Comparison of ENCODE assay signal across 8 cellular contexts in genomic region chr20:53677447-53678314, GRCh38.
A peak's percentile ranks its signal among the peaks of the same experiment; 100 is the strongest.
DNase-seq lines count a peak whose midpoint lies in the region; ATAC-seq lines count a peak whose summit lies in the region.

No MANE protein-coding gene starts in this region.

- H3K56ac ChIP-seq in mesendoderm (ENCODE audit: low read length), result peak overlapping the region; percentile 64

- no peaks in the 10 kb centered on the region for H4K20me1 ChIP-seq in BLaER1 treated with 17β-estradiol and CSF1 and Interleukin-3, amounts not matched to agents 10 nM and 100 nM

- WGBS in mesendoderm (ENCODE audit: extremely low coverage, insufficient coverage, low lambda C conversion rate), result no CpG with 5 or more reads among the region's 12 CpGs

- no peak overlapping the region for H3K4ac ChIP-seq in mesendoderm (ENCODE audit: low read depth, low read length)

- no peak overlapping the region for H2BK15ac ChIP-seq in mesendoderm (replicated peaks; ENCODE audit: low read depth)

- H2BK120ac ChIP-seq in mesendoderm (ENCODE audit: low read depth, low read length), result no peak overlapping the region

- peak overlapping the region in 5 of 10 experiments; percentile 4 to 46 (median 21); a peak in 7 of 20 replicates for H3K4me3 ChIP-seq in BLaER1 treated with 17β-estradiol and CSF1 and Interleukin-3, amounts not matched to agents 10 nM and 100 nM
- H3K4me3 ChIP-seq in adipocyte (ENCODE audit: low read length) (no peak overlapping the region), mesendoderm (ENCODE audit: low read length) (no peak overlapping the region)

- peak overlapping the region; percentile 61 to 91 (median 74) for H3K4me2 ChIP-seq in BLaER1 treated with 17β-estradiol and CSF1 and Interleukin-3, amounts not matched to agents 10 nM and 100 nM
- H3K4me2 ChIP-seq in mesendoderm (ENCODE audit: low read length), result no peak overlapping the region

- H3K36me3 ChIP-seq in BLaER1 treated with 17β-estradiol and CSF1 and Interleukin-3, amounts not matched to agents 10 nM and 100 nM, result no peaks in the 10 kb centered on the region
- H3K36me3 ChIP-seq in adipocyte (ENCODE audit: control insufficient read depth, insufficient read depth, low read length, severe bottlenecking), result no peaks in the 10 kb centered on the region
- H3K36me3 ChIP-seq in mesendoderm (ENCODE audit: control insufficient read depth, insufficient read depth, low read length), result no peaks in the 10 kb centered on the region

- peak overlapping the region; percentile 6 to 71 (median 54); a peak in 19 of 22 replicates for H3K9ac ChIP-seq in BLaER1 treated with 17β-estradiol and CSF1 and Interleukin-3, amounts not matched to agents 10 nM and 100 nM
- H3K9ac ChIP-seq in adipocyte (ENCODE audit: low read length) (no peak overlapping the region), mesendoderm (ENCODE audit: low read length) (no peak overlapping the region)

- DNase-seq in NCI-H82 treated with DMSO at 0.1 percent for 48 hours (lab: John Stamatoyannopoulos, UW; ENCODE audit: unreplicated experiment) (peak; percentile 33), adipocyte (ENCODE audit: low read depth) (peak; percentile 64), mesendoderm (peak; percentile 73), NCI-H2107 (lab: John Stamatoyannopoulos, UW) (no peak), middle frontal gyrus (ENCODE audit: extremely low spot score, low spot score) (no peak), SW 1271 (lab: John Stamatoyannopoulos, UW) (no peak)

- no peaks in the 10 kb centered on the region for H3K79me1 ChIP-seq in mesendoderm (ENCODE audit: low read length)

- H3K23ac ChIP-seq in mesendoderm (ENCODE audit: low read length), result no peak overlapping the region

- no peaks in the 10 kb centered on the region for H3K9me3 ChIP-seq in BLaER1 treated with 17β-estradiol and CSF1 and Interleukin-3, amounts not matched to agents 10 nM and 100 nM (replicated peaks in 1 of 11)
- no peaks in the 10 kb centered on the region for H3K9me3 ChIP-seq in adipocyte (ENCODE audit: control insufficient read depth, low read length)

- H2BK5ac ChIP-seq in mesendoderm (ENCODE audit: low read length), result no peak overlapping the region

- H4K5ac ChIP-seq in mesendoderm (ENCODE audit: low read length), result no peak overlapping the region

- peaks cover 32 to 66% (median 47%) of the 10 kb centered on the region in 10 experiments for H3K4me1 ChIP-seq in BLaER1 treated with 17β-estradiol and CSF1 and Interleukin-3, amounts not matched to agents 10 nM and 100 nM
- H3K4me1 ChIP-seq in adipocyte (ENCODE audit: control insufficient read depth, insufficient read depth, low read length) (peaks cover 26% of the 10 kb centered on the region), mesendoderm (ENCODE audit: control insufficient read depth, low read depth, low read length) (peaks cover 10% of the 10 kb centered on the region)

- H3K27ac ChIP-seq in BLaER1 treated with 17β-estradiol and CSF1 and Interleukin-3, amounts not matched to agents 10 nM and 100 nM, result peak overlapping the region; percentile 48 to 87 (median 78); a peak in 21 of 22 replicates
- H3K27ac ChIP-seq in mesendoderm (ENCODE audit: low read depth, low read length), result no peak overlapping the region

- H3K27me3 ChIP-seq in BLaER1 treated with 17β-estradiol and CSF1 and Interleukin-3, amounts not matched to agents 10 nM and 100 nM, result no peaks in the 10 kb centered on the region
- H3K27me3 ChIP-seq in adipocyte (replicated peaks; ENCODE audit: control insufficient read depth, insufficient read depth, low read length) (no peaks in the 10 kb centered on the region), mesendoderm (ENCODE audit: insufficient read depth, low read length, poor library complexity) (no peaks in the 10 kb centered on the region)

- ATAC-seq in HG02623 (IDR thresholded peaks at IDR 0.05; ENCODE audit: unreplicated experiment), result no peak

- no peaks in the 10 kb centered on the region for H3K79me2 ChIP-seq in mesendoderm (ENCODE audit: control insufficient read depth, insufficient read depth, low read length)

- H4K8ac ChIP-seq in mesendoderm (ENCODE audit: low read depth, low read length), result no peak overlapping the region

- H2AK5ac ChIP-seq in mesendoderm (ENCODE audit: low read length), result no peak overlapping the region

- peak overlapping the region; percentile 80 for H3K18ac ChIP-seq in mesendoderm (ENCODE audit: low read length)

Comparison
In these comparisons a context has a peak if more than half of its experiments do, and no peak if none do; other contexts are left out.
1. H3K9ac ChIP-seq: peak in BLaER1 treated with 17β-estradiol and CSF1 and Interleukin-3, amounts not matched to agents 10 nM and 100 nM (11 of 11); none in adipocyte (single experiment) and mesendoderm (single experiment).
2. DNase-seq: peak in NCI-H82 treated with DMSO at 0.1 percent for 48 hours (single experiment), adipocyte (single experiment) and mesendoderm (single experiment); none in NCI-H2107 (single experiment), middle frontal gyrus (single experiment) and SW 1271 (0 of 2).